In genomic region chr18:26546875-26547301, GRCh38 we compare ENCODE assay signal across 9 cellular contexts. TPM values are rescaled to one million over a fixed set of nuclear protein-coding genes. Genes with fewer than 3 reads are reported as not detected.
DNase-seq lines count a peak whose midpoint lies in the region; ATAC-seq and TF ChIP-seq lines count a peak whose summit lies in the region.
"Had no signal": no experiment of that assay in that cellular context is flagged by ENCODE, and none has a peak within 500 bp of the region (broad histone marks: within the 10 kb centered on the region; RNA-seq: fewer than 3 reads in every experiment).

No MANE protein-coding gene starts in this region.

- 73% methylated on average over 20 of the region's 35 CpGs for WGBS in suprapubic skin

- H3K9me3 Mint-ChIP-seq in activated T-cell treated with anti-CD3 and anti-CD28 coated beads, Interleukin-2, amount 50 U/mL, for 24 hours: no peaks in the 10 kb centered on the region
- no peaks in the 10 kb centered on the region for H3K9me3 Mint-ChIP-seq in central memory CD8-positive, alpha-beta T cell

- no peaks in the 10 kb centered on the region for H3K9me3 ChIP-seq in suprapubic skin
- H3K9me3 ChIP-seq: adrenal gland had no signal

- H3K4me1 ChIP-seq in suprapubic skin: peaks cover 75% of the 10 kb centered on the region

- peaks cover 35% of the 10 kb centered on the region for H3K27me3 Mint-ChIP-seq in activated T-cell treated with anti-CD3 and anti-CD28 coated beads, Interleukin-2, amount 50 U/mL, for 24 hours
- peaks cover 20% of the 10 kb centered on the region for H3K27me3 Mint-ChIP-seq in central memory CD8-positive, alpha-beta T cell

- TF ChIP-seq CTCF in suprapubic skin (IDR thresholded peaks at IDR 0.05): no peak

- H3K27me3 ChIP-seq in layer of hippocampus (ENCODE audit: control insufficient read depth, insufficient read depth, low read length) (no peaks in the 10 kb centered on the region), suprapubic skin (peaks cover 17% of the 10 kb centered on the region)
- H3K27me3 ChIP-seq: adrenal gland had no signal

- TF ChIP-seq EP300 in suprapubic skin (IDR thresholded peaks at IDR 0.05): no peak

- peak overlapping the region; percentile 74 for H3K4me3 ChIP-seq in suprapubic skin

- no peak for TF ChIP-seq POLR2A in suprapubic skin (IDR thresholded peaks at IDR 0.05)

- no peaks in the 10 kb centered on the region for H3K36me3 ChIP-seq in suprapubic skin
- H3K36me3 ChIP-seq: adrenal gland had no signal

- peaks cover 41% of the 10 kb centered on the region for H3K4me1 Mint-ChIP-seq in activated T-cell treated with anti-CD3 and anti-CD28 coated beads, Interleukin-2, amount 50 U/mL, for 24 hours (ENCODE audit: low read depth)
- peaks cover 30% of the 10 kb centered on the region for H3K4me1 Mint-ChIP-seq in central memory CD8-positive, alpha-beta T cell

- peaks cover 2% of the 10 kb centered on the region for H3K36me3 Mint-ChIP-seq in activated T-cell treated with anti-CD3 and anti-CD28 coated beads, Interleukin-2, amount 50 U/mL, for 24 hours (ENCODE audit: low read depth)
- H3K36me3 Mint-ChIP-seq in central memory CD8-positive, alpha-beta T cell (ENCODE audit: insufficient read depth): peaks cover 3% of the 10 kb centered on the region

- ATAC-seq in central memory CD8-positive, alpha-beta T cell (replicated peaks; ENCODE audit: extremely low read depth, poor library complexity, severe bottlenecking): no peak
- no peak for ATAC-seq in GM18868 (IDR thresholded peaks at IDR 0.05; ENCODE audit: unreplicated experiment)

- DNase-seq in activated T-cell treated with anti-CD3 and anti-CD28 coated beads, Interleukin-2, amount 50 U/mL, for 24 hours: no peak
- DNase-seq in activated T-cell treated with anti-CD3 and anti-CD28 coated beads, Interleukin-2, amount 50 U/mL, for 48 hours: no peak
- DNase-seq in central memory CD8-positive, alpha-beta T cell (ENCODE audit: low spot score in 2 of 2): no peak
- DNase-seq in suprapubic skin (ENCODE audit: low spot score in 2 of 2) (no peak), activated gamma-delta T cell (lab: John Stamatoyannopoulos, UW) (no peak), NCI-H226 (no peak)

- H3K27ac ChIP-seq in layer of hippocampus (ENCODE audit: low read depth, low read length): peak overlapping the region; percentile 46
- peak overlapping the region; percentile 85 for H3K27ac ChIP-seq in suprapubic skin

- no peak overlapping the region for H3K27ac Mint-ChIP-seq in activated T-cell treated with anti-CD3 and anti-CD28 coated beads, Interleukin-2, amount 50 U/mL, for 24 hours
- H3K27ac Mint-ChIP-seq in central memory CD8-positive, alpha-beta T cell (ENCODE audit: low read depth): no peak overlapping the region

- H3K4me3 Mint-ChIP-seq in activated T-cell treated with anti-CD3 and anti-CD28 coated beads, Interleukin-2, amount 50 U/mL, for 24 hours: peak overlapping the region; percentile 78
- H3K4me3 Mint-ChIP-seq in central memory CD8-positive, alpha-beta T cell: peak overlapping the region; percentile 82

RNA-seq across cellular contexts. Expression of gene KCTD1, which starts 1.5 kb away (rescaled TPM):
- 100 to 1,000 TPM in 1 of 4 donors, 10 to 100 TPM in 3; 31.9 to 104 (median 69.7) TPM for total RNA-seq in suprapubic skin
